ENCODE assay signal across 1 cellular context in the genomic region with DNA sequence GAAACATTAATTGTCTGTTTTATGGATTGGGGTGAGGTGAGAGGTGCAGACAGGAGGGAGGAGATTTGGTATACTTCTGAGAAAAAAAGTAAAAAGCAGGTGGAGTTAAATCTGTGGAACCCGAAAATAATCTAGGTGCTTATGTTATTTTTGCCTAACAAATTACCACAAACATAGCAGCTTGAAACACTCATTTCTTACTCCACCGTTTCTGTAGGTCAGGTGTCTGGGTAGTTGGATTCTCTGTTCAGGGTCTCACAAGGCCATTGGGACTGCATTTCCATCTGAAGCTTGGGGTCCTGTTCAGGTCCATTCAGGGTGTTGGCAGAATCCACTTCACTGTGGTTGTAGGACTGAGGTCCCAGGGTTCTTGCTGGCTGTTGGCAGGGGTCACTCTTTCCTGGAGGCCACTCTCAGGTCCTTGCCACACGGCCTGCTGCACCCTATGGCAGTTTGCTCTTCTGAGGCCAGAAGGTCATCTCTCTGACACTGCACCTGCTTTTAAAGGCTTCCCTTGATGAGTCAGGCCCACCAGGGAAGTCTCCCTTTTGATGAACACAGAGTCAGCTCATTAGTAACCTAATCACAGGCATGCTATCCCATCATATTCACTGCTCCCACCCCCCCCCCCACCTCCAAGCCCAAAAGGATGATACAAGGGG.
TF ChIP-seq lines count a peak whose summit lies in the region.

No MANE protein-coding gene starts in this region.

TF ChIP-seq in WTC11, 78 proteins besides CTCF, POLR2A, EP300 and RAD21 (continued from another document):
- TF ChIP-seq, protein P1, sequence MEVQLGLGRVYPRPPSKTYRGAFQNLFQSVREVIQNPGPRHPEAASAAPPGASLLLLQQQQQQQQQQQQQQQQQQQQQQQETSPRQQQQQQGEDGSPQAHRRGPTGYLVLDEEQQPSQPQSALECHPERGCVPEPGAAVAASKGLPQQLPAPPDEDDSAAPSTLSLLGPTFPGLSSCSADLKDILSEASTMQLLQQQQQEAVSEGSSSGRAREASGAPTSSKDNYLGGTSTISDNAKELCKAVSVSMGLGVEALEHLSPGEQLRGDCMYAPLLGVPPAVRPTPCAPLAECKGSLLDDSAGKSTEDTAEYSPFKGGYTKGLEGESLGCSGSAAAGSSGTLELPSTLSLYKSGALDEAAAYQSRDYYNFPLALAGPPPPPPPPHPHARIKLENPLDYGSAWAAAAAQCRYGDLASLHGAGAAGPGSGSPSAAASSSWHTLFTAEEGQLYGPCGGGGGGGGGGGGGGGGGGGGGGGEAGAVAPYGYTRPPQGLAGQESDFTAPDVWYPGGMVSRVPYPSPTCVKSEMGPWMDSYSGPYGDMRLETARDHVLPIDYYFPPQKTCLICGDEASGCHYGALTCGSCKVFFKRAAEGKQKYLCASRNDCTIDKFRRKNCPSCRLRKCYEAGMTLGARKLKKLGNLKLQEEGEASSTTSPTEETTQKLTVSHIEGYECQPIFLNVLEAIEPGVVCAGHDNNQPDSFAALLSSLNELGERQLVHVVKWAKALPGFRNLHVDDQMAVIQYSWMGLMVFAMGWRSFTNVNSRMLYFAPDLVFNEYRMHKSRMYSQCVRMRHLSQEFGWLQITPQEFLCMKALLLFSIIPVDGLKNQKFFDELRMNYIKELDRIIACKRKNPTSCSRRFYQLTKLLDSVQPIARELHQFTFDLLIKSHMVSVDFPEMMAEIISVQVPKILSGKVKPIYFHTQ (CRISPR knock-in tag; IDR thresholded peaks at IDR 0.05): no peak
- no peak for TF ChIP-seq TEAD1 (CRISPR knock-in tag; IDR thresholded peaks at IDR 0.05)
- no peak for TF ChIP-seq SOX15 (CRISPR knock-in tag; IDR thresholded peaks at IDR 0.05)
- TF ChIP-seq FOXK1 (CRISPR knock-in tag; IDR thresholded peaks at IDR 0.05): no peak
- TF ChIP-seq ZNF138 (CRISPR knock-in tag; conservative IDR thresholded peaks at IDR 0.05): no peak
- TF ChIP-seq, protein P2, sequence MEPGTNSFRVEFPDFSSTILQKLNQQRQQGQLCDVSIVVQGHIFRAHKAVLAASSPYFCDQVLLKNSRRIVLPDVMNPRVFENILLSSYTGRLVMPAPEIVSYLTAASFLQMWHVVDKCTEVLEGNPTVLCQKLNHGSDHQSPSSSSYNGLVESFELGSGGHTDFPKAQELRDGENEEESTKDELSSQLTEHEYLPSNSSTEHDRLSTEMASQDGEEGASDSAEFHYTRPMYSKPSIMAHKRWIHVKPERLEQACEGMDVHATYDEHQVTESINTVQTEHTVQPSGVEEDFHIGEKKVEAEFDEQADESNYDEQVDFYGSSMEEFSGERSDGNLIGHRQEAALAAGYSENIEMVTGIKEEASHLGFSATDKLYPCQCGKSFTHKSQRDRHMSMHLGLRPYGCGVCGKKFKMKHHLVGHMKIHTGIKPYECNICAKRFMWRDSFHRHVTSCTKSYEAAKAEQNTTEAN (CRISPR knock-in tag; IDR thresholded peaks at IDR 0.05): no peak
- TF ChIP-seq, protein P3, sequence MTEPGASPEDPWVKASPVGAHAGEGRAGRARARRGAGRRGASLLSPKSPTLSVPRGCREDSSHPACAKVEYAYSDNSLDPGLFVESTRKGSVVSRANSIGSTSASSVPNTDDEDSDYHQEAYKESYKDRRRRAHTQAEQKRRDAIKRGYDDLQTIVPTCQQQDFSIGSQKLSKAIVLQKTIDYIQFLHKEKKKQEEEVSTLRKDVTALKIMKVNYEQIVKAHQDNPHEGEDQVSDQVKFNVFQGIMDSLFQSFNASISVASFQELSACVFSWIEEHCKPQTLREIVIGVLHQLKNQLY (CRISPR knock-in tag; IDR thresholded peaks at IDR 0.05): no peak
- no peak for TF ChIP-seq OVOL2 (CRISPR knock-in tag; IDR thresholded peaks at IDR 0.05; ENCODE audit: borderline replicate concordance)
- TF ChIP-seq, protein P4, sequence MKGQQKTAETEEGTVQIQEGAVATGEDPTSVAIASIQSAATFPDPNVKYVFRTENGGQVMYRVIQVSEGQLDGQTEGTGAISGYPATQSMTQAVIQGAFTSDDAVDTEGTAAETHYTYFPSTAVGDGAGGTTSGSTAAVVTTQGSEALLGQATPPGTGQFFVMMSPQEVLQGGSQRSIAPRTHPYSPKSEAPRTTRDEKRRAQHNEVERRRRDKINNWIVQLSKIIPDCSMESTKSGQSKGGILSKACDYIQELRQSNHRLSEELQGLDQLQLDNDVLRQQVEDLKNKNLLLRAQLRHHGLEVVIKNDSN (CRISPR knock-in tag; IDR thresholded peaks at IDR 0.05): no peak
- TF ChIP-seq, protein P5, sequence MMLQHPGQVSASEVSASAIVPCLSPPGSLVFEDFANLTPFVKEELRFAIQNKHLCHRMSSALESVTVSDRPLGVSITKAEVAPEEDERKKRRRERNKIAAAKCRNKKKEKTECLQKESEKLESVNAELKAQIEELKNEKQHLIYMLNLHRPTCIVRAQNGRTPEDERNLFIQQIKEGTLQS (CRISPR knock-in tag; conservative IDR thresholded peaks at IDR 0.05): no peak
- TF ChIP-seq ZNF671 (CRISPR knock-in tag; IDR thresholded peaks at IDR 0.05): no peak
- TF ChIP-seq RORB (CRISPR knock-in tag; IDR thresholded peaks at IDR 0.05): no peak
